Comparison of ENCODE assay signal across 8 cellular contexts in genomic region chr11:118921929-118922744, GRCh38.
DNase-seq lines count a peak whose midpoint lies in the region; ATAC-seq and TF ChIP-seq lines count a peak whose summit lies in the region.

No MANE protein-coding gene starts in this region.

- no peak for TF ChIP-seq CTCF in brain microvascular endothelial cell (IDR thresholded peaks at IDR 0.05; ENCODE audit: low read depth, low read length, missing control alignments)

- H3K9me3 Mint-ChIP-seq in stimulated activated memory B cell treated with anti-CD40 and anti-IgM and Interleukin-4, amounts not matched to agents 10 μg/mL and 1 μg/mL and 100 μg/mL, for 72 hours: no peaks in the 10 kb centered on the region

- H3K4me1 Mint-ChIP-seq in stimulated activated memory B cell treated with anti-CD40 and anti-IgM and Interleukin-4, amounts not matched to agents 10 μg/mL and 1 μg/mL and 100 μg/mL, for 72 hours: peaks cover 82% of the 10 kb centered on the region

- peaks cover 78% of the 10 kb centered on the region for H3K4me1 ChIP-seq in HUES48 (ENCODE audit: control insufficient read depth, insufficient read depth, low read length)

- H3K27ac ChIP-seq in HUES48 (ENCODE audit: low read depth, low read length) (peak overlapping the region; percentile 91), brain microvascular endothelial cell (peak overlapping the region; percentile 92)

- in situ Hi-C loops in ACHN (cut with HindIII; ENCODE audit: low pct_ligation_motif_present, low pct_unique_long_range_greater_than_20kb, low sequenced_read_pairs) (no loop called here), brain microvascular endothelial cell (cut with HindIII; ENCODE audit: low pct_ligation_motif_present, low sequenced_read_pairs) (no loop called here)

- peak; percentile 85 for DNase-seq in ACHN
- no peak for DNase-seq in brain microvascular endothelial cell
- peak; percentile 95 for DNase-seq in islet precursor cell
- DNase-seq in stimulated activated naive CD4-positive, alpha-beta T cell treated with Interleukin-2 at 50 U/mL for 16 hours (lab: John Stamatoyannopoulos, UW): no peak
- no peak for DNase-seq in CD1c-positive myeloid dendritic cell (ENCODE audit: extremely low spot score)
- DNase-seq in COR-L47 (lab: John Stamatoyannopoulos, UW): no peak

- H3K4me3 Mint-ChIP-seq in stimulated activated memory B cell treated with anti-CD40 and anti-IgM and Interleukin-4, amounts not matched to agents 10 μg/mL and 1 μg/mL and 100 μg/mL, for 72 hours: peak overlapping the region; percentile 86

- no peak overlapping the region for H3K9ac ChIP-seq in HUES48 (ENCODE audit: low read depth, low read length)

- H3K27me3 ChIP-seq in HUES48 (ENCODE audit: control insufficient read depth, insufficient read depth, low read length): peaks cover 4% of the 10 kb centered on the region
- no peaks in the 10 kb centered on the region for H3K27me3 ChIP-seq in brain microvascular endothelial cell (replicated peaks)

- no peak for ATAC-seq in stimulated activated memory B cell treated with anti-CD40 and anti-IgM and Interleukin-4, amounts not matched to agents 10 μg/mL and 1 μg/mL and 100 μg/mL, for 72 hours

- H3K36me3 ChIP-seq in HUES48 (ENCODE audit: control insufficient read depth, insufficient read depth, low read length) (no peaks in the 10 kb centered on the region), brain microvascular endothelial cell (replicated peaks) (no peaks in the 10 kb centered on the region)

- no peaks in the 10 kb centered on the region for H3K27me3 Mint-ChIP-seq in stimulated activated memory B cell treated with anti-CD40 and anti-IgM and Interleukin-4, amounts not matched to agents 10 μg/mL and 1 μg/mL and 100 μg/mL, for 72 hours

- peak overlapping the region; percentile 79 for H3K4me3 ChIP-seq in HUES48 (ENCODE audit: low read depth, low read length)
- H3K4me3 ChIP-seq in brain microvascular endothelial cell (ENCODE audit: low read depth, low read length): peak overlapping the region; percentile 96

- H3K36me3 Mint-ChIP-seq in stimulated activated memory B cell treated with anti-CD40 and anti-IgM and Interleukin-4, amounts not matched to agents 10 μg/mL and 1 μg/mL and 100 μg/mL, for 72 hours: no peaks in the 10 kb centered on the region

- H3K27ac Mint-ChIP-seq in stimulated activated memory B cell treated with anti-CD40 and anti-IgM and Interleukin-4, amounts not matched to agents 10 μg/mL and 1 μg/mL and 100 μg/mL, for 72 hours: peak overlapping the region; percentile 86

- H3K9me3 ChIP-seq in HUES48 (ENCODE audit: control insufficient read depth, insufficient read depth, low read length): no peaks in the 10 kb centered on the region

Comparison
In these comparisons a context has a peak if more than half of its experiments do, and no peak if none do; other contexts are left out.
1. DNase-seq: peak in ACHN (single experiment) and islet precursor cell (single experiment); none in brain microvascular endothelial cell (single experiment), stimulated activated naive CD4-positive, alpha-beta T cell treated with Interleukin-2 at 50 U/mL for 16 hours (single experiment), CD1c-positive myeloid dendritic cell (single experiment) and COR-L47 (single experiment).